1 cellular context compared by ENCODE assay signal in genomic region chr19:41859618-41860418, GRCh38.
A peak's percentile ranks its signal among the peaks of the same experiment; 100 is the strongest.
TF ChIP-seq lines count a peak whose summit lies in the region.

Gene RPS19, plus strand, starts transcription at chr19:41860255. Its CDS starts 520 bp downstream, at chr19:41860775.

TF ChIP-seq in HepG2, 621 proteins besides CTCF, POLR2A, EP300 and RAD21 (continued from another document and continues in another):
- TF ChIP-seq FOXO4 (CRISPR knock-in tag; conservative IDR thresholded peaks at IDR 0.05) (no peak), SSRP1 (CRISPR knock-in tag; IDR thresholded peaks at IDR 0.05) (no peak; the same call in 1 of the 2 replicates), SNAPC2 (CRISPR knock-in tag; IDR thresholded peaks at IDR 0.05) (peak; percentile 89; the same call in 1 of the 2 replicates), MTF1 (CRISPR knock-in tag; IDR thresholded peaks at IDR 0.05) (no peak), ZNF547 (CRISPR knock-in tag; IDR thresholded peaks at IDR 0.05) (0 out of 2 replicates have a peak, but pooled peaks have one; percentile 23), CBX5 (CRISPR knock-in tag; IDR thresholded peaks at IDR 0.05; ENCODE audit: borderline replicate concordance) (peak; percentile 53; the same call in 1 of the 2 replicates), MED1 (CRISPR knock-in tag; IDR thresholded peaks at IDR 0.05) (no peak; the same call in 1 of the 2 replicates), MLX (CRISPR knock-in tag; IDR thresholded peaks at IDR 0.05) (no peak), ZMAT3 (CRISPR knock-in tag; conservative IDR thresholded peaks at IDR 0.05) (peak; percentile 71), NR1H2 (CRISPR knock-in tag; IDR thresholded peaks at IDR 0.05; ENCODE audit: borderline replicate concordance, low read depth) (no peak; the same call in 1 of the 2 replicates), SMYD3 (CRISPR knock-in tag; IDR thresholded peaks at IDR 0.05) (peak; percentile 73; the same call in 1 of the 2 replicates), ZNF407 (CRISPR knock-in tag; IDR thresholded peaks at IDR 0.05; ENCODE audit: not compliant biosample characterization) (no peak), TP53 (CRISPR knock-in tag; conservative IDR thresholded peaks at IDR 0.05) (peak; percentile 95; the same call in 1 of the 2 replicates), SOX13 (IDR thresholded peaks at IDR 0.05) (peak; percentile 28; the same call in 1 of the 2 replicates), SOX13 (CRISPR knock-in tag; conservative IDR thresholded peaks at IDR 0.05 in 1 of 2, IDR thresholded peaks at IDR 0.05 in 1 of 2) (0 out of 4 replicates have a peak, but pooled peaks of 1 of the 2 experiments have one; percentile 5), TFDP1 (CRISPR knock-in tag; IDR thresholded peaks at IDR 0.05; ENCODE audit: borderline replicate concordance) (peak; percentile 85), DPF2 (CRISPR knock-in tag; IDR thresholded peaks at IDR 0.05; ENCODE audit: borderline replicate concordance, low read depth) (no peak), ZNF619 (CRISPR knock-in tag; IDR thresholded peaks at IDR 0.05) (no peak), MAZ (IDR thresholded peaks at IDR 0.05; ENCODE audit: borderline replicate concordance, low read depth, low read length) (peak; percentile 80; the same call in 1 of the 2 replicates), MAZ (CRISPR knock-in tag; IDR thresholded peaks at IDR 0.05; ENCODE audit: low read depth) (peak; percentile 91), ZFP41 (CRISPR knock-in tag; IDR thresholded peaks at IDR 0.05; ENCODE audit: borderline replicate concordance) (no peak), NBN (conservative IDR thresholded peaks at IDR 0.05) (no peak), RBAK (CRISPR knock-in tag; IDR thresholded peaks at IDR 0.05) (no peak), HDAC6 (IDR thresholded peaks at IDR 0.05; ENCODE audit: low read depth, low read length) (no peak), ETV6 (CRISPR knock-in tag; conservative IDR thresholded peaks at IDR 0.05) (peak; percentile 100), BRD4 (CRISPR knock-in tag; IDR thresholded peaks at IDR 0.05) (peak; percentile 82), DMTF1 (CRISPR knock-in tag; IDR thresholded peaks at IDR 0.05) (no peak), NR3C1 (CRISPR knock-in tag; IDR thresholded peaks at IDR 0.05) (no peak), NR0B2 (CRISPR knock-in tag; IDR thresholded peaks at IDR 0.05) (0 out of 2 replicates have a peak, but pooled peaks have one; percentile 8), ZNF781 (CRISPR knock-in tag; IDR thresholded peaks at IDR 0.05; ENCODE audit: borderline replicate concordance, not compliant biosample characterization) (peak; percentile 79), ZNF546 (CRISPR knock-in tag; conservative IDR thresholded peaks at IDR 0.05) (peak; percentile 84), RFX5 (IDR thresholded peaks at IDR 0.05; ENCODE audit: low read depth, low read length) (no peak), ZNF224 (CRISPR knock-in tag; IDR thresholded peaks at IDR 0.05) (0 out of 2 replicates have a peak, but pooled peaks have one; percentile 13), KDM5B (CRISPR knock-in tag; IDR thresholded peaks at IDR 0.05; ENCODE audit: borderline replicate concordance) (peak; percentile 80; the same call in 1 of the 2 replicates), ZNF552 (CRISPR knock-in tag; IDR thresholded peaks at IDR 0.05; ENCODE audit: borderline replicate concordance) (peak; percentile 90), GABPA (IDR thresholded peaks at IDR 0.05; ENCODE audit: low read depth, low read length) (peak; percentile 85), GABPA (CRISPR knock-in tag; IDR thresholded peaks at IDR 0.05; ENCODE audit: low read depth) (peak; percentile 97)
- TF ChIP-seq, protein P1, sequence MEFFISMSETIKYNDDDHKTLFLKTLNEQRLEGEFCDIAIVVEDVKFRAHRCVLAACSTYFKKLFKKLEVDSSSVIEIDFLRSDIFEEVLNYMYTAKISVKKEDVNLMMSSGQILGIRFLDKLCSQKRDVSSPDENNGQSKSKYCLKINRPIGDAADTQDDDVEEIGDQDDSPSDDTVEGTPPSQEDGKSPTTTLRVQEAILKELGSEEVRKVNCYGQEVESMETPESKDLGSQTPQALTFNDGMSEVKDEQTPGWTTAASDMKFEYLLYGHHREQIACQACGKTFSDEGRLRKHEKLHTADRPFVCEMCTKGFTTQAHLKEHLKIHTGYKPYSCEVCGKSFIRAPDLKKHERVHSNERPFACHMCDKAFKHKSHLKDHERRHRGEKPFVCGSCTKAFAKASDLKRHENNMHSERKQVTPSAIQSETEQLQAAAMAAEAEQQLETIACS (CRISPR knock-in tag; IDR thresholded peaks at IDR 0.05): no peak
- TF ChIP-seq, protein P2, sequence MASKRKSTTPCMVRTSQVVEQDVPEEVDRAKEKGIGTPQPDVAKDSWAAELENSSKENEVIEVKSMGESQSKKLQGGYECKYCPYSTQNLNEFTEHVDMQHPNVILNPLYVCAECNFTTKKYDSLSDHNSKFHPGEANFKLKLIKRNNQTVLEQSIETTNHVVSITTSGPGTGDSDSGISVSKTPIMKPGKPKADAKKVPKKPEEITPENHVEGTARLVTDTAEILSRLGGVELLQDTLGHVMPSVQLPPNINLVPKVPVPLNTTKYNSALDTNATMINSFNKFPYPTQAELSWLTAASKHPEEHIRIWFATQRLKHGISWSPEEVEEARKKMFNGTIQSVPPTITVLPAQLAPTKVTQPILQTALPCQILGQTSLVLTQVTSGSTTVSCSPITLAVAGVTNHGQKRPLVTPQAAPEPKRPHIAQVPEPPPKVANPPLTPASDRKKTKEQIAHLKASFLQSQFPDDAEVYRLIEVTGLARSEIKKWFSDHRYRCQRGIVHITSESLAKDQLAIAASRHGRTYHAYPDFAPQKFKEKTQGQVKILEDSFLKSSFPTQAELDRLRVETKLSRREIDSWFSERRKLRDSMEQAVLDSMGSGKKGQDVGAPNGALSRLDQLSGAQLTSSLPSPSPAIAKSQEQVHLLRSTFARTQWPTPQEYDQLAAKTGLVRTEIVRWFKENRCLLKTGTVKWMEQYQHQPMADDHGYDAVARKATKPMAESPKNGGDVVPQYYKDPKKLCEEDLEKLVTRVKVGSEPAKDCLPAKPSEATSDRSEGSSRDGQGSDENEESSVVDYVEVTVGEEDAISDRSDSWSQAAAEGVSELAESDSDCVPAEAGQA (IDR thresholded peaks at IDR 0.05; ENCODE audit: low read depth): peak; percentile 67
- TF ChIP-seq, protein P2 (CRISPR knock-in tag; IDR thresholded peaks at IDR 0.05; ENCODE audit: borderline replicate concordance): no peak; the same call in 1 of the 2 replicates
